Comparison of ENCODE assay signal across 9 cellular contexts in the genomic region with DNA sequence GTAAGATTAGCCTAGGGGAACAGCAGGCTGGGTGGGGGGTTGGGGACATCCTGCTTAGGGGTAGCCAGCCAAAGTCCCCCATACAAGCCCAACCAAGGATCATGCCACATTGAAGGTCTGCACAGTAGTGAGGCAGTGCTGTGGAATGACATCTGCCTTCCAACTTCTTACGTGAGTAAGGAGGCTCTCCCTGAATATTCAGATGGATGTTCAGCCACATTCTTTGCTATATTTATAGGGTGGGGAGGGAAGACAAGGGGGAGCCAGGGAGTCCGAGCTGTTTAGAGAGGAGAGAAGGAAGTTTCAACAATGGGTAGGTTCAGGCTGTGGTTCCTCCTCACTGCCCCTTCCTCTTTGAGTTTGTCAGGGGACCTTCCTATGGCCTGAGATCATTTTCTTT. TPM values are rescaled to one million over a fixed set of nuclear protein-coding genes. Genes with fewer than 3 reads are reported as not detected.
DNase-seq lines count a peak whose midpoint lies in the region; ATAC-seq, FAIRE-seq and TF ChIP-seq lines count a peak whose summit lies in the region.
"Had no signal": no experiment of that assay in that cellular context is flagged by ENCODE, and none has a peak within 500 bp of the region (broad histone marks: within the 10 kb centered on the region; RNA-seq: fewer than 3 reads in every experiment).

No MANE protein-coding gene starts in this region.

- peak overlapping the region; percentile 64 for H3K4me3 Mint-ChIP-seq in activated naive CD4-positive, alpha-beta T cell treated with anti-CD3 and anti-CD28 coated beads for 36 hours
- peak overlapping the region; percentile 80 for H3K4me3 Mint-ChIP-seq in activated naive CD8-positive, alpha-beta T cell

- peak overlapping the region; percentile 3 for H3K4me2 ChIP-seq in keratinocyte (ENCODE audit: control insufficient read depth, extremely low read depth, insufficient read depth, low read depth, low read length)

- no peaks in the 10 kb centered on the region for H3K9me1 ChIP-seq in keratinocyte (ENCODE audit: control insufficient read depth, extremely low read depth, insufficient read depth, low read length)

- H3K4me1 ChIP-seq in keratinocyte (ENCODE audit: control insufficient read depth, extremely low read depth, insufficient read depth, low read length) (peaks cover 24% of the 10 kb centered on the region), upper lobe of right lung (peaks cover 44% of the 10 kb centered on the region)

- peaks cover 86% of the 10 kb centered on the region for H3K4me1 Mint-ChIP-seq in activated naive CD4-positive, alpha-beta T cell treated with anti-CD3 and anti-CD28 coated beads for 36 hours (ENCODE audit: low read depth)
- peaks cover 80% of the 10 kb centered on the region for H3K4me1 Mint-ChIP-seq in activated naive CD8-positive, alpha-beta T cell (ENCODE audit: low read depth)

- peaks cover 23% of the 10 kb centered on the region for H3K36me3 Mint-ChIP-seq in activated naive CD4-positive, alpha-beta T cell treated with anti-CD3 and anti-CD28 coated beads for 36 hours (ENCODE audit: low read depth)
- H3K36me3 Mint-ChIP-seq in activated naive CD8-positive, alpha-beta T cell = peaks cover 7% of the 10 kb centered on the region

- H3K27me3 ChIP-seq in keratinocyte (ENCODE audit: control insufficient read depth, extremely low read depth, insufficient read depth, low read length) (no peaks in the 10 kb centered on the region), upper lobe of right lung (no peaks in the 10 kb centered on the region)

- H3K27ac Mint-ChIP-seq in activated naive CD4-positive, alpha-beta T cell treated with anti-CD3 and anti-CD28 coated beads for 36 hours = peak overlapping the region; percentile 95
- peak overlapping the region; percentile 99 for H3K27ac Mint-ChIP-seq in activated naive CD8-positive, alpha-beta T cell

- no peak for TF ChIP-seq CTCF in keratinocyte (optimal IDR thresholded peaks at IDR 0.05 in 1 of 3, IDR thresholded peaks at IDR 0.05 in 1 of 3, conservative IDR thresholded peaks at IDR 0.05 in 1 of 3; ENCODE audit: extremely low read depth in 1 of 3, insufficient read depth in 2 of 3, low read length in 3 of 3)
- no peak for TF ChIP-seq CTCF in upper lobe of right lung (IDR thresholded peaks at IDR 0.05)

- no peak overlapping the region for H2AFZ ChIP-seq in keratinocyte (ENCODE audit: control insufficient read depth, low read length)

- intact Hi-C loops in activated naive CD4-positive, alpha-beta T cell treated with anti-CD3 and anti-CD28 coated beads for 36 hours (cut with micrococcal nuclease) = loop anchor here (5.0 kb wide), 1 partner anchor 35 kb away; no protein-coding TSS in a partner anchor
- intact Hi-C loops in upper lobe of right lung (cut with DNase I) = no loop called here

- H3K36me3 ChIP-seq in keratinocyte (ENCODE audit: control insufficient read depth in 2 of 2, extremely low read depth in 1 of 2, insufficient read depth in 2 of 2, low read length in 2 of 2) (no peaks in the 10 kb centered on the region), upper lobe of right lung (no peaks in the 10 kb centered on the region)

- H3K9me3 ChIP-seq in keratinocyte (ENCODE audit: control insufficient read depth, low read depth, low read length) (no peaks in the 10 kb centered on the region), upper lobe of right lung (no peaks in the 10 kb centered on the region)

- ATAC-seq in upper lobe of right lung (peak; percentile 29), GM19467 (IDR thresholded peaks at IDR 0.05; ENCODE audit: unreplicated experiment) (no peak)

- H3K9me3 Mint-ChIP-seq in activated naive CD4-positive, alpha-beta T cell treated with anti-CD3 and anti-CD28 coated beads for 36 hours = no peaks in the 10 kb centered on the region
- H3K9me3 Mint-ChIP-seq in activated naive CD8-positive, alpha-beta T cell (ENCODE audit: low read depth) = no peaks in the 10 kb centered on the region

- FAIRE-seq in keratinocyte (lab: Jason Lieb, UNC) = no peak
- FAIRE-seq: islet of Langerhans had no signal

- no peaks in the 10 kb centered on the region for H3K27me3 Mint-ChIP-seq in activated naive CD4-positive, alpha-beta T cell treated with anti-CD3 and anti-CD28 coated beads for 36 hours (ENCODE audit: low read depth)
- no peaks in the 10 kb centered on the region for H3K27me3 Mint-ChIP-seq in activated naive CD8-positive, alpha-beta T cell

- no peak overlapping the region for H3K4me3 ChIP-seq in keratinocyte (ENCODE audit: control insufficient read depth in 2 of 3, extremely low read depth in 1 of 3, insufficient read depth in 2 of 3, low read depth in 1 of 3, low read length in 3 of 3)
- no peak overlapping the region for H3K4me3 ChIP-seq in upper lobe of right lung

- DNase-seq in activated naive CD4-positive, alpha-beta T cell treated with anti-CD3 and anti-CD28 coated beads for 36 hours = no peak
- no peak for DNase-seq in activated naive CD4-positive, alpha-beta T cell treated with anti-CD3 and anti-CD28 coated beads, Interleukin-2, amount 50 U/mL, for 16 hours
- DNase-seq in keratinocyte (ENCODE audit: low read depth, low spot score) (no peak), upper lobe of right lung (no peak), germinal center (ENCODE audit: low spot score) (no peak), HUDEP-2 (lab: John Stamatoyannopoulos, UW; ENCODE audit: unreplicated experiment in 76 of 76) (no peak)

- H3K27ac ChIP-seq in keratinocyte (ENCODE audit: control insufficient read depth, insufficient read depth, low read length) (peak overlapping the region; percentile 37), upper lobe of right lung (peak overlapping the region; percentile 60)

- H4K20me1 ChIP-seq in keratinocyte (ENCODE audit: control insufficient read depth, extremely low read depth, insufficient read depth, low read length) = no peaks in the 10 kb centered on the region

- H3K79me2 ChIP-seq in keratinocyte (ENCODE audit: control insufficient read depth, insufficient read depth, low read length) = peaks cover 89% of the 10 kb centered on the region

- dilution Hi-C loops in keratinocyte (cut with MboI; ENCODE audit: extremely low pct_ligation_motif_present, low sequenced_read_pairs) = no loop called here

- CTCF ChIA-PET in activated naive CD4-positive, alpha-beta T cell treated with anti-CD3 and anti-CD28 coated beads for 36 hours (lab: Charles Lee) = interaction anchor here (1.5 kb wide), 1 partner anchor 10 kb away, joined by 5 read pairs; no protein-coding TSS in a partner anchor

- H3K9ac ChIP-seq in keratinocyte (ENCODE audit: control insufficient read depth, extremely low read depth, insufficient read depth, low read length) = no peak overlapping the region

RNA-seq across cellular contexts. Expression of gene MSN, which starts 29.7 kb away (rescaled TPM):
- 100 to 1,000 TPM; 482 to 507 TPM for total RNA-seq in activated naive CD4-positive, alpha-beta T cell treated with anti-CD3 and anti-CD28 coated beads for 36 hours
- 392 to 551 TPM (median 421 TPM) in 3 replicates for polyA plus RNA-seq in keratinocyte
- 105 TPM for polyA plus RNA-seq in keratinocyte (2011; ENCODE audit: low read depth)
- polyA plus RNA-seq in keratinocyte (2011; cell fraction: cytosol; rRNA removed) = 439 and 498 TPM in 2 replicates
- polyA plus RNA-seq in keratinocyte (2011; cell fraction: nucleus; rRNA removed) = 606 and 623 TPM in 2 replicates
- polyA plus RNA-seq in keratinocyte (2012; ENCODE audit: low replicate concordance) = 110 and 441 TPM in 2 replicates
- 493 to 669 TPM (median 578 TPM) in 3 replicates for polyA minus RNA-seq in keratinocyte
- polyA minus RNA-seq in keratinocyte (2011; cell fraction: cytosol; rRNA and poly(A)+ RNA removed) = 319 TPM
- polyA minus RNA-seq in keratinocyte (2011; cell fraction: nucleus; rRNA and poly(A)+ RNA removed) = 213 and 374 TPM in 2 replicates
- 462 TPM for total RNA-seq in upper lobe of right lung
